Comparison of ENCODE assay signal across 18 cellular contexts in genomic region chr17:80917716-80918560, GRCh38.
"Had no signal": no experiment of that assay in that cellular context is flagged by ENCODE, and none has a peak within 500 bp of the region (broad histone marks: within the 10 kb centered on the region; RNA-seq: fewer than 3 reads in every experiment).

No MANE protein-coding gene starts in this region.

- H3K27ac Mint-ChIP-seq: activated CD4-positive, alpha-beta T cell treated with anti-CD3 and anti-CD28 coated beads for 36 hours; activated naive CD8-positive, alpha-beta T cell; endodermal cell; natural killer cell treated with Interleukin-12 subunit alpha and Interleukin-12 subunit beta and Interleukin-15 and Interleukin-18, amount 100 ng/mL, for 72 hours; stimulated activated memory B cell treated with anti-CD40 and anti-IgM and Interleukin-4, amounts not matched to agents 10 μg/mL and 1 μg/mL and 100 μg/mL, for 72 hours; type B pancreatic cell had no signal

- H3K4me1 Mint-ChIP-seq: activated CD4-positive, alpha-beta T cell treated with anti-CD3 and anti-CD28 coated beads for 36 hours; endodermal cell had no signal

- H3K4me3 Mint-ChIP-seq: activated CD4-positive, alpha-beta T cell treated with anti-CD3 and anti-CD28 coated beads for 36 hours; activated naive CD8-positive, alpha-beta T cell; endodermal cell; natural killer cell treated with Interleukin-12 subunit alpha and Interleukin-12 subunit beta and Interleukin-15 and Interleukin-18, amount 100 ng/mL, for 72 hours; stimulated activated memory B cell treated with anti-CD40 and anti-IgM and Interleukin-4, amounts not matched to agents 10 μg/mL and 1 μg/mL and 100 μg/mL, for 72 hours; type B pancreatic cell had no signal

- H3K36me3 Mint-ChIP-seq: natural killer cell treated with Interleukin-12 subunit alpha and Interleukin-12 subunit beta and Interleukin-15 and Interleukin-18, amount 100 ng/mL, for 72 hours had no signal

- H3K27ac ChIP-seq: skin epidermis, VCaP had no signal

- H3K27me3 Mint-ChIP-seq: activated CD4-positive, alpha-beta T cell treated with anti-CD3 and anti-CD28 coated beads for 36 hours; activated naive CD8-positive, alpha-beta T cell; natural killer cell treated with Interleukin-12 subunit alpha and Interleukin-12 subunit beta and Interleukin-15 and Interleukin-18, amount 100 ng/mL, for 72 hours; stimulated activated memory B cell treated with anti-CD40 and anti-IgM and Interleukin-4, amounts not matched to agents 10 μg/mL and 1 μg/mL and 100 μg/mL, for 72 hours; type B pancreatic cell had no signal

- ATAC-seq: activated CD4-positive, alpha-beta T cell treated with anti-CD3 and anti-CD28 coated beads for 36 hours; stimulated activated memory B cell treated with anti-CD40 and anti-IgM and Interleukin-4, amounts not matched to agents 10 μg/mL and 1 μg/mL and 100 μg/mL, for 72 hours had no signal

- DNase-seq: activated CD4-positive, alpha-beta T cell treated with anti-CD3 and anti-CD28 coated beads for 36 hours; activated T-cell treated with anti-CD3 and anti-CD28 coated beads for 4 hours; amygdala; brain microvascular endothelial cell; cerebellar nuclear complex; endodermal cell; hypothalamus; ovary; SIG-M5; substantia nigra; SW 1271; T1000 had no signal

- H3K9me3 Mint-ChIP-seq: natural killer cell treated with Interleukin-12 subunit alpha and Interleukin-12 subunit beta and Interleukin-15 and Interleukin-18, amount 100 ng/mL, for 72 hours; stimulated activated memory B cell treated with anti-CD40 and anti-IgM and Interleukin-4, amounts not matched to agents 10 μg/mL and 1 μg/mL and 100 μg/mL, for 72 hours; type B pancreatic cell had no signal

- H3K36me3 ChIP-seq: ovary had no signal

- H3K4me3 ChIP-seq: ovary, skin epidermis had no signal

- H3K9me3 ChIP-seq: ovary had no signal

- H3K27me3 ChIP-seq: brain microvascular endothelial cell, ovary had no signal
